8 cellular contexts compared by ENCODE assay signal in the genomic region with DNA sequence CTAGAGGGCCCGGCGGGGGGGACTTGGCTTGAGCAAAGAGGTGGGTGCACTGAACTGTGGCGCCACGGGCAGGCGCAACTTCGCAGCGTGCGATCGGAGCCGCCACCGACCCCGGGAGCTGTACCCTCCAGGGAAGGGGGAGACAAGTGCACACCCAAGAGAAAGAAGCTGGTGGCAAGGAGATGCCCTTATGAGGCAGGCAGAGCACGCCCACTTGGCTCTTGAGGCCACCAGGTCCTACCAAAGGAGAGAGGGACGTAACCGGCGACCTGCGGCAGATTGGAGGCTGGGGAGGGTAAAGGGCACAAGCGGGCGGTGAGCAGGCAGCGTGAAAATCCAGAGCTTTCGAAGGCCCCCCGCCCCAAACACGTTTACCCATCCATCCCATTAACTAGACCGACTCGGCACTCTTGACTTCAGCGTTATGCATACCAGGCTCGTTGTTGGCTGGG. TPM values are rescaled to one million over a fixed set of nuclear protein-coding genes. Genes with fewer than 3 reads are reported as not detected.
DNase-seq lines count a peak whose midpoint lies in the region; ATAC-seq and TF ChIP-seq lines count a peak whose summit lies in the region.

No MANE protein-coding gene starts in this region.

- H3K4me1 Mint-ChIP-seq in activated CD4-positive, alpha-beta memory T cell treated with anti-CD3 and anti-CD28 coated beads for 36 hours (ENCODE audit: low read depth), result peaks cover 54% of the 10 kb centered on the region

- H2AFZ ChIP-seq in HCT116 (ENCODE audit: low read depth, low read length, poor library complexity, severe bottlenecking), result no peak overlapping the region

- BruUV-seq in HCT116 (replicated peaks; lab: Mats Ljungman, UMichigan), result TSS peak; percentile 74

- RAD21 ChIA-PET in HCT116 (lab: Charles Lee; ENCODE audit: low non-redundant PET in 1 of 2, low total read pairs in 2 of 2, uncharacterized antibody in 2 of 2, unreplicated experiment in 2 of 2), result no interaction called here

- no peaks in the 10 kb centered on the region for H3K9me3 Mint-ChIP-seq in activated CD4-positive, alpha-beta memory T cell treated with anti-CD3 and anti-CD28 coated beads for 36 hours

- H3K4me2 ChIP-seq in BLaER1 (peak overlapping the region; percentile 98), HCT116 (ENCODE audit: low read length) (peak overlapping the region; percentile 86)

- intact Hi-C loops in HCT116 (cut with micrococcal nuclease), result loop anchor here (2.0 to 5.0 kb wide), 2 partner anchors 93 to 361 kb away; no protein-coding TSS in a partner anchor
- intact Hi-C loops in activated CD4-positive, alpha-beta memory T cell treated with anti-CD3 and anti-CD28 coated beads for 36 hours (cut with micrococcal nuclease), result loop anchor here (1.0 to 5.0 kb wide), 6 partner anchors 7 to 456 kb away; a partner anchor contains a TSS

- POLR2A ChIA-PET in HCT116 (lab: Charles Lee), result no interaction called here
- POLR2A ChIA-PET in activated CD4-positive, alpha-beta memory T cell treated with anti-CD3 and anti-CD28 coated beads for 36 hours (lab: Charles Lee), result interaction anchor here (2.0 kb wide), 1 partner anchor 15 kb away, joined by 8 read pairs; no protein-coding TSS in a partner anchor

- peaks cover 71% of the 10 kb centered on the region for H3K27me3 Mint-ChIP-seq in activated CD4-positive, alpha-beta memory T cell treated with anti-CD3 and anti-CD28 coated beads for 36 hours

- TF ChIP-seq RAD21 in HCT116 (IDR thresholded peaks at IDR 0.05; ENCODE audit: low read depth), result no peak

- H4K20me1 ChIP-seq in BLaER1 (peaks cover 96% of the 10 kb centered on the region), HCT116 (ENCODE audit: insufficient read depth) (no peaks in the 10 kb centered on the region)

- H3K4me1 ChIP-seq in BLaER1, result peaks cover 56% of the 10 kb centered on the region
- H3K4me1 ChIP-seq in HCT116 (ENCODE audit: control insufficient read depth in 1 of 2, insufficient read depth in 2 of 2, low read length in 2 of 2), result peaks cover 46 to 66% of the 10 kb centered on the region in 2 experiments
- peaks cover 31% of the 10 kb centered on the region for H3K4me1 ChIP-seq in iPS-18a (ENCODE audit: control insufficient read depth, low read depth, low read length)

- H3K79me2 ChIP-seq in HCT116 (ENCODE audit: insufficient read depth, low read length), result no peaks in the 10 kb centered on the region

- H3K9ac ChIP-seq in BLaER1 (no peak overlapping the region), HCT116 (ENCODE audit: low read length) (peak overlapping the region; percentile 63), iPS-18a (ENCODE audit: low read length) (no peak overlapping the region)

- no peak for TF ChIP-seq POLR2A in HCT116 (IDR thresholded peaks at IDR 0.05; ENCODE audit: borderline replicate concordance, extremely low read depth, insufficient read depth, insufficient read length)

- H3K27me3 ChIP-seq in BLaER1 (peaks cover 100% of the 10 kb centered on the region), HCT116 (ENCODE audit: insufficient read depth, low read length) (no peaks in the 10 kb centered on the region), iPS-18a (ENCODE audit: control insufficient read depth, insufficient read depth, low read length) (peaks cover 98% of the 10 kb centered on the region)

- no peak overlapping the region for H3K27ac Mint-ChIP-seq in activated CD4-positive, alpha-beta memory T cell treated with anti-CD3 and anti-CD28 coated beads for 36 hours

- ATAC-seq in HCT116 (no peak), HG03565 (IDR thresholded peaks at IDR 0.05; ENCODE audit: unreplicated experiment) (no peak), HG02623 (IDR thresholded peaks at IDR 0.05; ENCODE audit: unreplicated experiment) (no peak)

- peak overlapping the region; percentile 71 for H3K4me3 Mint-ChIP-seq in activated CD4-positive, alpha-beta memory T cell treated with anti-CD3 and anti-CD28 coated beads for 36 hours

- H3K9me3 ChIP-seq in BLaER1 (no peaks in the 10 kb centered on the region), HCT116 (ENCODE audit: control insufficient read depth in 1 of 2, insufficient read depth in 1 of 2, low read depth in 1 of 2, low read length in 2 of 2) (no peaks in the 10 kb centered on the region), iPS-18a (ENCODE audit: control insufficient read depth, low read depth, low read length) (no peaks in the 10 kb centered on the region)

- TF ChIP-seq CTCF in HCT116 (IDR thresholded peaks at IDR 0.05 in 2 of 3, conservative IDR thresholded peaks at IDR 0.05 in 1 of 3; ENCODE audit: borderline replicate concordance in 1 of 3, insufficient read depth in 1 of 3, low read depth in 2 of 3, low read length in 2 of 3), result no peak

- DNase-seq in HCT116 (ENCODE audit: low read depth, low spot score), result no peak
- DNase-seq in activated CD4-positive, alpha-beta memory T cell treated with anti-CD3 and anti-CD28 coated beads for 36 hours, result no peak
- no peak for DNase-seq in effector CD8-positive, alpha-beta T cell (lab: John Stamatoyannopoulos, UW)
- DNase-seq in globus pallidus (ENCODE audit: low spot score), result no peak

- H3K4me3 ChIP-seq in BLaER1 (peak overlapping the region; percentile 67), HCT116 (replicated peaks in 1 of 2; ENCODE audit: low read depth in 1 of 2, low read length in 2 of 2) (peak overlapping the region; percentile 60 to 64), iPS-18a (ENCODE audit: low read length) (peak overlapping the region; percentile 42)

- H3K36me3 ChIP-seq in BLaER1, result no peaks in the 10 kb centered on the region
- H3K36me3 ChIP-seq in HCT116 (ENCODE audit: control insufficient read depth in 1 of 2, insufficient read depth in 2 of 2, low read length in 2 of 2), result no peaks in the 10 kb centered on the region
- H3K36me3 ChIP-seq in iPS-18a (ENCODE audit: control insufficient read depth, low read depth, low read length), result no peaks in the 10 kb centered on the region

- H3K9me2 ChIP-seq in HCT116 (ENCODE audit: insufficient read depth), result no peaks in the 10 kb centered on the region

- CTCF ChIA-PET in HCT116 (lab: Charles Lee), result interaction anchor here (2.0 kb wide), 1 partner anchor 396 kb away, joined by 6 read pairs; no protein-coding TSS in a partner anchor
- CTCF ChIA-PET in activated CD4-positive, alpha-beta memory T cell treated with anti-CD3 and anti-CD28 coated beads for 36 hours (lab: Charles Lee), result interaction anchor here (1.0 to 6.8 kb wide), 6 partner anchors 10 to 503 kb away, joined by 3 to 116 read pairs (median 11); a partner anchor contains a TSS

- no peaks in the 10 kb centered on the region for H3K36me3 Mint-ChIP-seq in activated CD4-positive, alpha-beta memory T cell treated with anti-CD3 and anti-CD28 coated beads for 36 hours

- H3K27ac ChIP-seq in BLaER1 (no peak overlapping the region), HCT116 (ENCODE audit: low read depth, low read length) (peak overlapping the region; percentile 53; the same call in 1 of the 2 replicates), iPS-18a (ENCODE audit: low read length) (no peak overlapping the region)

TF ChIP-seq in HCT116, 20 proteins besides CTCF, POLR2A, EP300 and RAD21 (continues in another document):
- no peak for TF ChIP-seq ZNF274 (IDR thresholded peaks at IDR 0.05; ENCODE audit: low read depth, low read length)
- TF ChIP-seq CEBPB (IDR thresholded peaks at IDR 0.05; ENCODE audit: low read depth), result no peak
- TF ChIP-seq TCF7L2 (IDR thresholded peaks at IDR 0.05; ENCODE audit: borderline replicate concordance, extremely low read depth, insufficient read depth, insufficient read length), result no peak
- TF ChIP-seq EGR1 (IDR thresholded peaks at IDR 0.05; ENCODE audit: low read depth), result no peak
- TF ChIP-seq JUND (IDR thresholded peaks at IDR 0.05), result no peak
- TF ChIP-seq, protein P1, sequence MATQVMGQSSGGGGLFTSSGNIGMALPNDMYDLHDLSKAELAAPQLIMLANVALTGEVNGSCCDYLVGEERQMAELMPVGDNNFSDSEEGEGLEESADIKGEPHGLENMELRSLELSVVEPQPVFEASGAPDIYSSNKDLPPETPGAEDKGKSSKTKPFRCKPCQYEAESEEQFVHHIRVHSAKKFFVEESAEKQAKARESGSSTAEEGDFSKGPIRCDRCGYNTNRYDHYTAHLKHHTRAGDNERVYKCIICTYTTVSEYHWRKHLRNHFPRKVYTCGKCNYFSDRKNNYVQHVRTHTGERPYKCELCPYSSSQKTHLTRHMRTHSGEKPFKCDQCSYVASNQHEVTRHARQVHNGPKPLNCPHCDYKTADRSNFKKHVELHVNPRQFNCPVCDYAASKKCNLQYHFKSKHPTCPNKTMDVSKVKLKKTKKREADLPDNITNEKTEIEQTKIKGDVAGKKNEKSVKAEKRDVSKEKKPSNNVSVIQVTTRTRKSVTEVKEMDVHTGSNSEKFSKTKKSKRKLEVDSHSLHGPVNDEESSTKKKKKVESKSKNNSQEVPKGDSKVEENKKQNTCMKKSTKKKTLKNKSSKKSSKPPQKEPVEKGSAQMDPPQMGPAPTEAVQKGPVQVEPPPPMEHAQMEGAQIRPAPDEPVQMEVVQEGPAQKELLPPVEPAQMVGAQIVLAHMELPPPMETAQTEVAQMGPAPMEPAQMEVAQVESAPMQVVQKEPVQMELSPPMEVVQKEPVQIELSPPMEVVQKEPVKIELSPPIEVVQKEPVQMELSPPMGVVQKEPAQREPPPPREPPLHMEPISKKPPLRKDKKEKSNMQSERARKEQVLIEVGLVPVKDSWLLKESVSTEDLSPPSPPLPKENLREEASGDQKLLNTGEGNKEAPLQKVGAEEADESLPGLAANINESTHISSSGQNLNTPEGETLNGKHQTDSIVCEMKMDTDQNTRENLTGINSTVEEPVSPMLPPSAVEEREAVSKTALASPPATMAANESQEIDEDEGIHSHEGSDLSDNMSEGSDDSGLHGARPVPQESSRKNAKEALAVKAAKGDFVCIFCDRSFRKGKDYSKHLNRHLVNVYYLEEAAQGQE (IDR thresholded peaks at IDR 0.05; ENCODE audit: low read depth), result no peak
- TF ChIP-seq SIN3A (IDR thresholded peaks at IDR 0.05; ENCODE audit: low read depth), result no peak
- no peak for TF ChIP-seq POLR2AphosphoS5 (IDR thresholded peaks at IDR 0.05; ENCODE audit: low read depth, low read length)
- no peak for TF ChIP-seq EZH2 (IDR thresholded peaks at IDR 0.05)
- TF ChIP-seq FOSL1 (IDR thresholded peaks at IDR 0.05; ENCODE audit: low read depth), result no peak
- no peak for TF ChIP-seq SRF (IDR thresholded peaks at IDR 0.05; ENCODE audit: low read depth)
- TF ChIP-seq CBX3 (IDR thresholded peaks at IDR 0.05; ENCODE audit: low read depth), result no peak
- TF ChIP-seq, protein P2, sequence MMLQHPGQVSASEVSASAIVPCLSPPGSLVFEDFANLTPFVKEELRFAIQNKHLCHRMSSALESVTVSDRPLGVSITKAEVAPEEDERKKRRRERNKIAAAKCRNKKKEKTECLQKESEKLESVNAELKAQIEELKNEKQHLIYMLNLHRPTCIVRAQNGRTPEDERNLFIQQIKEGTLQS (IDR thresholded peaks at IDR 0.05), result no peak
- TF ChIP-seq ZFX (IDR thresholded peaks at IDR 0.05), result no peak

RNA-seq across cellular contexts. Expression of a gene that starts 1.0 kb away (rescaled TPM):
- total RNA-seq in HCT116 (2021; ENCODE audit: unreplicated experiment), result 3.7 TPM
- polyA plus RNA-seq in HCT116 (2012), result 0.61 and 0.94 TPM in 2 replicates
- not detected for total RNA-seq in activated CD4-positive, alpha-beta memory T cell treated with anti-CD3 and anti-CD28 coated beads for 36 hours

RNA-seq across cellular contexts. Expression of a gene that starts 16.4 kb away (rescaled TPM):
- total RNA-seq in HCT116 (2021; ENCODE audit: unreplicated experiment), result 2.0 TPM
- 0.26 and 0.70 TPM in 2 replicates for polyA plus RNA-seq in HCT116 (2012)
- not detected for total RNA-seq in activated CD4-positive, alpha-beta memory T cell treated with anti-CD3 and anti-CD28 coated beads for 36 hours
